ENCODE assay signal across 19 cellular contexts in the genomic region with DNA sequence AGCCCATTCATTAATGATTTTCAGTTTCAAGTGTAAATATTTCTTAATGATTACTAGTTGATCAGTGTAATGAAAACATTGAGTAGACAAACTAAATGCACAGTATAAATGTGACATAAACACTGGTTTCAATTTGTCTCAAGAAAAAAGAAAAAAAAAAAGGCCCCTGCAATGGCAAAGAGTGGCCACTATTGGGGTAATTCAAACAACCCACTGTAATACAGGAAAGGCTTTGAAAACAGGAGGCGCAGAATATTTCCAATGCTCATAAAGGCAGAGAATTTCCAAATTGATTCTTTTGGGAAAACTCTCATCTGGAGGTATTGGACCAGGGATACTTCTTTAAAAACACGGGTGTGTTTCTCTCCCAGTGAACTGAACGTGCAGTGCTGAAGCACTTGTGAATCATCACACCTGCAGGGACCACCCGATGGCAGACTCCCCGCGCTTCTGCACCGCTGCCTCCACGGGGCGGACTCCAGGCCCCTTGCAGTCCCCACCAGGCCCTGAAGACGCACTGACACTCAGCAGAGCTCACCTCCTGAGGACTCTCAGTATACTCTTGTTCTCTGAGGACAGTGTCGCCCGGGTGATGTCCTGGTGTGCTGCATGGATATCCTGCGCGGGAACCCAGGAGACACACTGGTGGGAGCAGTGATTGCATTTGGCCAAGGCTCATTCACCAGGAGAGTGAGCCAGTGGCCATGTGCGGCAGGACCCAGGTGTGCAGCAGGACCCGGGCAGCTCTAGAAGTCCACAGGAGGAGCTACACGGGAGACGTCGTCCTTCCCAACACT.
DNase-seq lines count a peak whose midpoint lies in the region; ATAC-seq, FAIRE-seq and TF ChIP-seq lines count a peak whose summit lies in the region.
"Had no signal": no experiment of that assay in that cellular context is flagged by ENCODE, and none has a peak within 500 bp of the region (broad histone marks: within the 10 kb centered on the region; RNA-seq: fewer than 3 reads in every experiment).

No MANE protein-coding gene starts in this region.

- H3K4me1 Mint-ChIP-seq in H9 (peaks cover 4% of the 10 kb centered on the region in 2 experiments; a peak in 2 of 4 replicates), progenitor cell of endocrine pancreas (ENCODE audit: low read depth) (peaks cover 31% of the 10 kb centered on the region)
- H3K4me1 Mint-ChIP-seq: CD8-positive, alpha-beta memory T cell had no signal

- H2AK5ac ChIP-seq in H9 (ENCODE audit: insufficient read length, low read length) (no peak overlapping the region), H1 (ENCODE audit: low read depth, low read length) (no peak overlapping the region)

- FAIRE-seq in H1 (lab: Jason Lieb, UNC), result no peak
- FAIRE-seq: A549, D721Med had no signal

- TF ChIP-seq RAD21 in H1 (IDR thresholded peaks at IDR 0.05 in 1 of 2, conservative IDR thresholded peaks at IDR 0.05 in 1 of 2; ENCODE audit: low read depth in 2 of 2, low read length in 2 of 2), result no peak

- H3K56ac ChIP-seq in H9 (ENCODE audit: insufficient read length, low read depth, low read length) (no peak overlapping the region), H1 (replicated peaks; ENCODE audit: insufficient read length, low read depth, low read length) (no peak overlapping the region)

- H3K79me2 ChIP-seq in H9 (ENCODE audit: insufficient read depth, low read length), result no peaks in the 10 kb centered on the region
- H3K79me2 ChIP-seq in H1 (ENCODE audit: control insufficient read depth in 1 of 2, insufficient read depth in 2 of 2, low read length in 2 of 2), result no peaks in the 10 kb centered on the region

- H2BK12ac ChIP-seq in H9 (ENCODE audit: insufficient read length, low read depth, low read length) (no peak overlapping the region), H1 (ENCODE audit: low read depth, low read length) (no peak overlapping the region)

- H3K23me2 ChIP-seq in H9 (ENCODE audit: insufficient read length, low read depth, low read length, poor library complexity, severe bottlenecking) (no peaks in the 10 kb centered on the region), H1 (ENCODE audit: low read depth, low read length) (peaks cover 2% of the 10 kb centered on the region; the same call in 1 of the 2 replicates)

- H4K91ac ChIP-seq in H9 (ENCODE audit: insufficient read length, low read depth, low read length) (no peak overlapping the region), H1 (replicated peaks; ENCODE audit: insufficient read length, low read length) (peak overlapping the region; percentile 19)

- H3K4me2 ChIP-seq in H9 (ENCODE audit: insufficient read depth, insufficient read length, low read length) (no peak overlapping the region), H1 (ENCODE audit: insufficient read depth in 1 of 2, low read depth in 2 of 2, low read length in 2 of 2) (no peak overlapping the region)
- H3K4me2 ChIP-seq: A549; BLaER1 treated with 17β-estradiol and CSF1 and Interleukin-3, amounts not matched to agents 10 nM and 100 nM had no signal

- CTCF ChIA-PET in H1 (lab: Charles Lee; ENCODE audit: partially characterized antibody), result interaction anchor here (0.9 to 3.4 kb wide), 5 partner anchors 16 to 346 kb away, joined by 3 to 15 read pairs (median 4); no protein-coding TSS in a partner anchor

- no peak for ATAC-seq in HG03039 (IDR thresholded peaks at IDR 0.05; ENCODE audit: unreplicated experiment)
- ATAC-seq: A549 had no signal

- H2BK5ac ChIP-seq in H9 (ENCODE audit: insufficient read length, low read length) (no peak overlapping the region), H1 (ENCODE audit: low read depth, low read length) (no peak overlapping the region)

- H2AFZ ChIP-seq in H9 (ENCODE audit: low read length) (no peak overlapping the region), H1 (ENCODE audit: low read length) (no peak overlapping the region)

- H3K9ac ChIP-seq in H9 (ENCODE audit: extremely low read depth, insufficient read length, low read length), result no peak overlapping the region
- no peak overlapping the region for H3K9ac ChIP-seq in H1 (replicated peaks in 1 of 4; ENCODE audit: extremely low read depth in 1 of 4, low read depth in 3 of 4, low read length in 3 of 4)
- H3K9ac ChIP-seq: BLaER1 treated with 17β-estradiol and CSF1 and Interleukin-3, amounts not matched to agents 10 nM and 100 nM had no signal

- no CpG with 5 or more reads among the region's 19 CpGs for WGBS in H9 (ENCODE audit: extremely low coverage, insufficient read length, low lambda C conversion rate)
- 90% methylated on average over 17 of the region's 19 CpGs; no CpG with 5 or more reads in 1 of the 2 experiments for WGBS in H1 (ENCODE audit: extremely low coverage in 1 of 2, insufficient coverage in 1 of 2, insufficient read length in 1 of 2, insufficient replicate concordance in 2 of 2, low coverage in 1 of 2, low lambda C conversion rate in 2 of 2, missing lambda C conversion rate in 1 of 2), 2 experiments

- no peak overlapping the region for H3K27ac Mint-ChIP-seq in H9
- peak overlapping the region; percentile 84 for H3K27ac Mint-ChIP-seq in progenitor cell of endocrine pancreas
- H3K27ac Mint-ChIP-seq: CD8-positive, alpha-beta memory T cell had no signal

- H3K9me3 Mint-ChIP-seq in H9 (peaks cover 3 to 11% of the 10 kb centered on the region in 2 experiments), progenitor cell of endocrine pancreas (ENCODE audit: low read depth) (peaks cover 16% of the 10 kb centered on the region)

- H3K27ac ChIP-seq in H9 (ENCODE audit: insufficient read length, low read depth, low read length) (no peak overlapping the region), H1 (ENCODE audit: low read depth, low read length) (no peak overlapping the region)
- H3K27ac ChIP-seq: A549; BLaER1 treated with 17β-estradiol and CSF1 and Interleukin-3, amounts not matched to agents 10 nM and 100 nM had no signal

- H3K14ac ChIP-seq in H9 (ENCODE audit: insufficient read depth, low read length) (no peak overlapping the region), H1 (ENCODE audit: insufficient read length) (no peak overlapping the region)

- H3K4me3 ChIP-seq in H1 (ENCODE audit: extremely low read depth in 1 of 4, insufficient read depth in 2 of 4, low read depth in 3 of 4, low read length in 4 of 4), result no peak overlapping the region
- H3K4me3 ChIP-seq: A549; BLaER1 treated with 17β-estradiol and CSF1 and Interleukin-3, amounts not matched to agents 10 nM and 100 nM had no signal

- no peak for TF ChIP-seq POLR2A in H1 (IDR thresholded peaks at IDR 0.05; ENCODE audit: control extremely low read depth in 1 of 2, low read depth in 2 of 2, low read length in 2 of 2)

- no peak overlapping the region for H2BK120ac ChIP-seq in H9 (ENCODE audit: low read depth, low read length, poor library complexity, severe bottlenecking)
- no peak overlapping the region for H2BK120ac ChIP-seq in H1 (replicated peaks; ENCODE audit: low read depth, low read length)

- POLR2A ChIA-PET in H1 (lab: Charles Lee; ENCODE audit: partially characterized antibody), result no interaction called here

- no peaks in the 10 kb centered on the region; a peak in 1 of 7 replicates for H3K36me3 Mint-ChIP-seq in H9 (ENCODE audit: insufficient read depth in 1 of 3, low read depth in 3 of 3)
- H3K36me3 Mint-ChIP-seq in progenitor cell of endocrine pancreas (ENCODE audit: insufficient read depth), result peaks cover 4% of the 10 kb centered on the region
- H3K36me3 Mint-ChIP-seq: CD8-positive, alpha-beta memory T cell had no signal

- H3K4me1 ChIP-seq in H9 (ENCODE audit: insufficient read depth, low read length), result no peaks in the 10 kb centered on the region
- no peaks in the 10 kb centered on the region; a peak in 1 of 7 replicates for H3K4me1 ChIP-seq in H1 (replicated peaks in 1 of 4; ENCODE audit: control insufficient read depth in 3 of 4, insufficient read depth in 4 of 4, low read length in 3 of 4)
- H3K4me1 ChIP-seq: A549; BLaER1 treated with 17β-estradiol and CSF1 and Interleukin-3, amounts not matched to agents 10 nM and 100 nM had no signal

- no peak for TF ChIP-seq EP300 in H1 (IDR thresholded peaks at IDR 0.05; ENCODE audit: borderline replicate concordance in 1 of 2, low read depth in 2 of 2, low read length in 2 of 2)

- H2BK15ac ChIP-seq in H9 (ENCODE audit: low read depth, low read length) (no peak overlapping the region), H1 (ENCODE audit: low read length) (no peak overlapping the region)

- H3K9me3 ChIP-seq in H9 (ENCODE audit: control insufficient read depth, low read depth, low read length) (no peaks in the 10 kb centered on the region), H1 (ENCODE audit: insufficient read depth in 2 of 2, low read depth in 1 of 2, low read length in 1 of 2) (peaks cover 3 to 4% of the 10 kb centered on the region in 2 experiments; a peak in 2 of 4 replicates)
- H3K9me3 ChIP-seq: A549 had no signal

- H3K27me3 Mint-ChIP-seq in H9 (ENCODE audit: low read depth), result peaks cover 3% of the 10 kb centered on the region; the same call in 1 of the 2 replicates
- peaks cover 28% of the 10 kb centered on the region for H3K27me3 Mint-ChIP-seq in progenitor cell of endocrine pancreas

- H3K36me3 ChIP-seq in H1 (ENCODE audit: control insufficient read depth in 2 of 4, insufficient read depth in 4 of 4, low read length in 3 of 4), result no peaks in the 10 kb centered on the region
- H3K36me3 ChIP-seq: BLaER1 treated with 17β-estradiol and CSF1 and Interleukin-3, amounts not matched to agents 10 nM and 100 nM had no signal

- H4K20me1 ChIP-seq in H9 (ENCODE audit: control insufficient read depth, insufficient read depth, insufficient read length) (no peaks in the 10 kb centered on the region), H1 (replicated peaks in 1 of 2; ENCODE audit: control insufficient read depth in 1 of 2, insufficient read depth in 2 of 2, low read length in 2 of 2) (peaks cover 0 to 2% of the 10 kb centered on the region in 2 experiments)
- H4K20me1 ChIP-seq: BLaER1 treated with 17β-estradiol and CSF1 and Interleukin-3, amounts not matched to agents 10 nM and 100 nM had no signal

- DNase-seq in AG20443 (ENCODE audit: low spot score) (peak; percentile 5), H9 (no peak), H1 (ENCODE audit: low read depth in 1 of 2, low spot score in 2 of 2) (no peak), progenitor cell of endocrine pancreas (ENCODE audit: low spot score, unreplicated experiment) (no peak), iPS-NIHi11 (ENCODE audit: low spot score) (no peak), Ammon's horn (ENCODE audit: low spot score) (no peak)
- DNase-seq: CD8-positive, alpha-beta memory T cell; DMS79 treated with DMSO at 0.1 percent for 48 hours; HCEC 1CT; MM.1S; NCI-H1092 treated with DMSO at 0.1 percent for 48 hours; NCI-H146; NCI-H2081 treated with DMSO at 0.1 percent for 48 hours; NCI-H2227 treated with DMSO at 0.1 percent for 48 hours; NCI-H524 had no signal

- no peak overlapping the region for H3K23ac ChIP-seq in H9 (ENCODE audit: insufficient read length, low read depth, low read length)
- no peak overlapping the region for H3K23ac ChIP-seq in H1 (ENCODE audit: insufficient read length)

- no peak overlapping the region for H2BK20ac ChIP-seq in H9 (ENCODE audit: low read depth, low read length, poor library complexity, severe bottlenecking)
- no peak overlapping the region for H2BK20ac ChIP-seq in H1 (ENCODE audit: low read length)

- H3T11ph ChIP-seq in H9 (ENCODE audit: low read length), result no peak overlapping the region

- H3K18ac ChIP-seq in H9 (ENCODE audit: insufficient read length, low read depth, low read length) (no peak overlapping the region), H1 (ENCODE audit: extremely low read depth, low read length) (no peak overlapping the region)

- H4K8ac ChIP-seq in H9 (replicated peaks; ENCODE audit: insufficient read length, low read depth, low read length) (no peak overlapping the region), H1 (ENCODE audit: extremely low read depth, insufficient read depth, low read length) (no peak overlapping the region; the same call in 1 of the 2 replicates)

- no peaks in the 10 kb centered on the region for H3K27me3 ChIP-seq in H9 (ENCODE audit: insufficient read depth, low read length)
- H3K27me3 ChIP-seq in H1 (replicated peaks in 1 of 4; ENCODE audit: control insufficient read depth in 3 of 4, extremely low read depth in 1 of 4, insufficient read depth in 3 of 4, low read length in 3 of 4), result no peaks in the 10 kb centered on the region; a peak in 1 of 7 replicates
- H3K27me3 ChIP-seq: BLaER1 treated with 17β-estradiol and CSF1 and Interleukin-3, amounts not matched to agents 10 nM and 100 nM had no signal

- no peak overlapping the region for H3K4me3 Mint-ChIP-seq in H9
- H3K4me3 Mint-ChIP-seq in progenitor cell of endocrine pancreas (ENCODE audit: low read depth), result no peak overlapping the region
- H3K4me3 Mint-ChIP-seq: CD8-positive, alpha-beta memory T cell had no signal

- no peaks in the 10 kb centered on the region for H3K79me1 ChIP-seq in H9 (ENCODE audit: insufficient read depth, low read depth, low read length, poor library complexity, severe bottlenecking)
- H3K79me1 ChIP-seq in H1 (ENCODE audit: low read depth, low read length), result no peaks in the 10 kb centered on the region

- TF ChIP-seq CTCF in H9 (conservative IDR thresholded peaks at IDR 0.05) (peak; percentile 41; the same call in 1 of the 3 replicates), H1 (IDR thresholded peaks at IDR 0.05; ENCODE audit: control extremely low read depth in 1 of 3, insufficient read depth in 1 of 3, low read depth in 1 of 3, low read length in 3 of 3) (peak in 1 of 3 experiments; percentile 9; a peak in 1 of 4 replicates), progenitor cell of endocrine pancreas (IDR thresholded peaks at IDR 0.05; ENCODE audit: unreplicated experiment) (peak; percentile 36)

- H3K4ac ChIP-seq in H9 (ENCODE audit: low read depth, low read length) (no peak overlapping the region), H1 (replicated peaks; ENCODE audit: insufficient read length, low read depth, low read length) (no peak overlapping the region)

- H4K5ac ChIP-seq in H9 (ENCODE audit: insufficient read length, low read depth, low read length) (no peak overlapping the region), H1 (ENCODE audit: insufficient read length, low read depth, low read length) (no peak overlapping the region)
